In genomic region chr3:186092360-186093070, GRCh38 we compare ENCODE assay signal across 1 cellular context.
A peak's percentile ranks its signal among the peaks of the same experiment; 100 is the strongest.
TF ChIP-seq lines count a peak whose summit lies in the region.

No MANE protein-coding gene starts in this region.

TF ChIP-seq in HepG2, 621 proteins besides CTCF, POLR2A, EP300 and RAD21 (continued from another document):
- TF ChIP-seq ZNF770 (CRISPR knock-in tag; IDR thresholded peaks at IDR 0.05) (0 out of 2 replicates have a peak, but pooled peaks have one; percentile 48), PBX2 (CRISPR knock-in tag; IDR thresholded peaks at IDR 0.05) (no peak), CREB1 (IDR thresholded peaks at IDR 0.05) (no peak), CREB1 (CRISPR knock-in tag; IDR thresholded peaks at IDR 0.05) (0 out of 2 replicates have a peak, but pooled peaks have one; percentile 18), STAT5B (CRISPR knock-in tag; IDR thresholded peaks at IDR 0.05) (no peak), MIER3 (CRISPR knock-in tag; IDR thresholded peaks at IDR 0.05; ENCODE audit: borderline replicate concordance) (0 out of 2 replicates have a peak, but pooled peaks have one; percentile 2), TEAD3 (CRISPR knock-in tag; optimal IDR thresholded peaks at IDR 0.05; ENCODE audit: borderline replicate concordance) (no peak), SATB2 (CRISPR knock-in tag; IDR thresholded peaks at IDR 0.05) (no peak), RBFOX2 (IDR thresholded peaks at IDR 0.05; ENCODE audit: low read depth, low read length) (no peak), ETV5 (CRISPR knock-in tag; IDR thresholded peaks at IDR 0.05; ENCODE audit: borderline replicate concordance) (no peak), NFKBIZ (CRISPR knock-in tag; IDR thresholded peaks at IDR 0.05) (no peak), NFIC (IDR thresholded peaks at IDR 0.05; ENCODE audit: low read length) (0 out of 2 replicates have a peak, but pooled peaks have one; percentile 4), AFF4 (CRISPR knock-in tag; IDR thresholded peaks at IDR 0.05) (no peak), ZNF451 (CRISPR knock-in tag; IDR thresholded peaks at IDR 0.05) (no peak), GATAD2A (CRISPR knock-in tag; IDR thresholded peaks at IDR 0.05) (0 out of 2 replicates have a peak, but pooled peaks have one; percentile 21), ZNF17 (CRISPR knock-in tag; IDR thresholded peaks at IDR 0.05) (no peak), ZMYM3 (CRISPR knock-in tag; IDR thresholded peaks at IDR 0.05) (peak; percentile 72; the same call in 1 of the 2 replicates), KMT2B (CRISPR knock-in tag; IDR thresholded peaks at IDR 0.05) (no peak), ZNF160 (CRISPR knock-in tag; IDR thresholded peaks at IDR 0.05) (no peak), CAMTA2 (CRISPR knock-in tag; IDR thresholded peaks at IDR 0.05; ENCODE audit: borderline replicate concordance) (no peak), ZNF121 (CRISPR knock-in tag; IDR thresholded peaks at IDR 0.05) (peak; percentile 97), ZNF512 (CRISPR knock-in tag; IDR thresholded peaks at IDR 0.05) (no peak), CEBPG (CRISPR knock-in tag; IDR thresholded peaks at IDR 0.05) (peak; percentile 71), MYC (CRISPR knock-in tag; IDR thresholded peaks at IDR 0.05; ENCODE audit: borderline replicate concordance) (no peak), MATR3 (CRISPR knock-in tag; IDR thresholded peaks at IDR 0.05) (no peak), DNMT3B (CRISPR knock-in tag; conservative IDR thresholded peaks at IDR 0.05) (no peak), PRDM10 (CRISPR knock-in tag; IDR thresholded peaks at IDR 0.05; ENCODE audit: low read depth) (0 out of 2 replicates have a peak, but pooled peaks have one; percentile 36), HNF4A (CRISPR knock-in tag; IDR thresholded peaks at IDR 0.05) (0 out of 2 replicates have a peak, but pooled peaks have one; percentile 9), ZMAT5 (CRISPR knock-in tag; IDR thresholded peaks at IDR 0.05; ENCODE audit: borderline replicate concordance, low read depth) (no peak), GABPA (IDR thresholded peaks at IDR 0.05; ENCODE audit: low read depth, low read length) (no peak), GABPA (CRISPR knock-in tag; IDR thresholded peaks at IDR 0.05; ENCODE audit: low read depth) (no peak), ZNF260 (CRISPR knock-in tag; IDR thresholded peaks at IDR 0.05; ENCODE audit: borderline replicate concordance, low read depth) (no peak)
- TF ChIP-seq, protein P1, sequence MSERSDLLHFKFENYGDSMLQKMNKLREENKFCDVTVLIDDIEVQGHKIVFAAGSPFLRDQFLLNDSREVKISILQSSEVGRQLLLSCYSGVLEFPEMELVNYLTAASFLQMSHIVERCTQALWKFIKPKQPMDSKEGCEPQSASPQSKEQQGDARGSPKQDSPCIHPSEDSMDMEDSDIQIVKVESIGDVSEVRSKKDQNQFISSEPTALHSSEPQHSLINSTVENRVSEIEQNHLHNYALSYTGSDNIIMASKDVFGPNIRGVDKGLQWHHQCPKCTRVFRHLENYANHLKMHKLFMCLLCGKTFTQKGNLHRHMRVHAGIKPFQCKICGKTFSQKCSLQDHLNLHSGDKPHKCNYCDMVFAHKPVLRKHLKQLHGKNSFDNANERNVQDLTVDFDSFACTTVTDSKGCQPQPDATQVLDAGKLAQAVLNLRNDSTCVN (CRISPR knock-in tag; IDR thresholded peaks at IDR 0.05; ENCODE audit: borderline replicate concordance): peak; percentile 80
- TF ChIP-seq, protein P2, sequence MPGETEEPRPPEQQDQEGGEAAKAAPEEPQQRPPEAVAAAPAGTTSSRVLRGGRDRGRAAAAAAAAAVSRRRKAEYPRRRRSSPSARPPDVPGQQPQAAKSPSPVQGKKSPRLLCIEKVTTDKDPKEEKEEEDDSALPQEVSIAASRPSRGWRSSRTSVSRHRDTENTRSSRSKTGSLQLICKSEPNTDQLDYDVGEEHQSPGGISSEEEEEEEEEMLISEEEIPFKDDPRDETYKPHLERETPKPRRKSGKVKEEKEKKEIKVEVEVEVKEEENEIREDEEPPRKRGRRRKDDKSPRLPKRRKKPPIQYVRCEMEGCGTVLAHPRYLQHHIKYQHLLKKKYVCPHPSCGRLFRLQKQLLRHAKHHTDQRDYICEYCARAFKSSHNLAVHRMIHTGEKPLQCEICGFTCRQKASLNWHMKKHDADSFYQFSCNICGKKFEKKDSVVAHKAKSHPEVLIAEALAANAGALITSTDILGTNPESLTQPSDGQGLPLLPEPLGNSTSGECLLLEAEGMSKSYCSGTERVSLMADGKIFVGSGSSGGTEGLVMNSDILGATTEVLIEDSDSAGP (CRISPR knock-in tag; IDR thresholded peaks at IDR 0.05; ENCODE audit: borderline replicate concordance): peak; percentile 88
